18 cellular contexts compared by ENCODE assay signal in genomic region chr14:64765740-64766302, GRCh38.
"Had no signal": no experiment of that assay in that cellular context is flagged by ENCODE, and none has a peak within 500 bp of the region (broad histone marks: within the 10 kb centered on the region; RNA-seq: fewer than 3 reads in every experiment).

No MANE protein-coding gene starts in this region.

- ATAC-seq: activated CD4-positive, CD25-positive, alpha-beta regulatory T cell treated with anti-CD3 and anti-CD28 coated beads, Interleukin-2, amount 50 U/mL, for 24 hours; body of pancreas; gastroesophageal sphincter; heart left ventricle; left ventricle myocardium superior had no signal

- H3K27me3 ChIP-seq: body of pancreas, colonic mucosa, esophagus muscularis mucosa, gastroesophageal sphincter, heart left ventricle, right atrium auricular region, stomach, upper lobe of left lung had no signal

- H3K9me3 Mint-ChIP-seq: activated naive CD8-positive, alpha-beta T cell treated with anti-CD3 and anti-CD28 coated beads for 36 hours; immature natural killer cell; neural crest cell had no signal

- H3K27ac ChIP-seq: body of pancreas, colonic mucosa, esophagus muscularis mucosa, gastroesophageal sphincter, right atrium auricular region, stomach, upper lobe of left lung had no signal

- H3K4me3 Mint-ChIP-seq: activated naive CD8-positive, alpha-beta T cell treated with anti-CD3 and anti-CD28 coated beads for 36 hours; neural crest cell had no signal

- DNase-seq: activated naive CD8-positive, alpha-beta T cell treated with anti-CD3 and anti-CD28 coated beads for 36 hours; body of pancreas; central memory CD4-positive, alpha-beta T cell; colonic mucosa; immature natural killer cell; left ventricle myocardium superior; stimulated activated CD4-positive, alpha-beta T cell treated with anti-CD3 and anti-CD28 coated beads, Interleukin-4, amount 100 ng/mL, for 1 hour; stomach; T-helper 1 cell; T1000 had no signal

- H3K9me3 ChIP-seq: body of pancreas, colonic mucosa, esophagus muscularis mucosa, gastroesophageal sphincter, heart left ventricle, right atrium auricular region, stomach, upper lobe of left lung had no signal

- H3K36me3 ChIP-seq: colonic mucosa, gastroesophageal sphincter, stomach, upper lobe of left lung had no signal

- H3K27ac Mint-ChIP-seq: activated naive CD8-positive, alpha-beta T cell treated with anti-CD3 and anti-CD28 coated beads for 36 hours; progenitor cell of endocrine pancreas had no signal

- H3K4me3 ChIP-seq: body of pancreas, colonic mucosa, esophagus muscularis mucosa, gastroesophageal sphincter, heart left ventricle, right atrium auricular region, stomach, upper lobe of left lung had no signal

- H3K36me3 Mint-ChIP-seq: activated naive CD8-positive, alpha-beta T cell treated with anti-CD3 and anti-CD28 coated beads for 36 hours; immature natural killer cell had no signal
